9 cellular contexts compared by ENCODE assay signal in genomic region chrX:13733506-13733905, GRCh38. TPM values are rescaled to one million over a fixed set of nuclear protein-coding genes. Genes with fewer than 3 reads are reported as not detected.
DNase-seq lines count a peak whose midpoint lies in the region; ATAC-seq and TF ChIP-seq lines count a peak whose summit lies in the region.
"Had no signal": no experiment of that assay in that cellular context is flagged by ENCODE, and none has a peak within 500 bp of the region (broad histone marks: within the 10 kb centered on the region; RNA-seq: fewer than 3 reads in every experiment).

No MANE protein-coding gene starts in this region.

- no peak overlapping the region for H2AFZ ChIP-seq in Loucy (ENCODE audit: low read length)

- no peaks in the 10 kb centered on the region for H3K9me3 Mint-ChIP-seq in dendritic cell treated with granulocyte-macrophage colony-stimulating factor and Interleukin-4, amounts not matched to agents 40 ng/mL and 50 ng/mL, for 4 days
- peaks cover 12% of the 10 kb centered on the region for H3K9me3 Mint-ChIP-seq in nephron

- H3K36me3 ChIP-seq in BE2C = no peaks in the 10 kb centered on the region
- H3K36me3 ChIP-seq in Loucy (ENCODE audit: insufficient read depth, low read length) = no peaks in the 10 kb centered on the region

- H3K36me3 Mint-ChIP-seq in dendritic cell treated with granulocyte-macrophage colony-stimulating factor and Interleukin-4, amounts not matched to agents 40 ng/mL and 50 ng/mL, for 4 days (ENCODE audit: low read depth) = peaks cover 13% of the 10 kb centered on the region
- peaks cover 26% of the 10 kb centered on the region for H3K36me3 Mint-ChIP-seq in nephron (ENCODE audit: low read depth)

- H3K79me2 ChIP-seq in Loucy (ENCODE audit: insufficient read depth, low read length) = peaks cover 63% of the 10 kb centered on the region

- H3F3A ChIP-seq in Loucy (ENCODE audit: low read depth) = no peaks in the 10 kb centered on the region

- no peak for TF ChIP-seq CTCF in BE2C (IDR thresholded peaks at IDR 0.05; ENCODE audit: low read depth, low read length)
- no peak for TF ChIP-seq CTCF in Loucy (conservative IDR thresholded peaks at IDR 0.05; ENCODE audit: low read length)
- no peak for TF ChIP-seq CTCF in nephron (IDR thresholded peaks at IDR 0.05; ENCODE audit: unreplicated experiment in 3 of 3)

- no peaks in the 10 kb centered on the region for H3K4me1 ChIP-seq in BE2C
- peaks cover 21% of the 10 kb centered on the region for H3K4me1 ChIP-seq in Loucy (ENCODE audit: insufficient read depth, low read length, poor library complexity, severe bottlenecking)

- peaks cover 28% of the 10 kb centered on the region for H3K4me1 Mint-ChIP-seq in dendritic cell treated with granulocyte-macrophage colony-stimulating factor and Interleukin-4, amounts not matched to agents 40 ng/mL and 50 ng/mL, for 4 days (ENCODE audit: low read depth)
- H3K4me1 Mint-ChIP-seq in nephron = peaks cover 29% of the 10 kb centered on the region

- H3K4me3 ChIP-seq in BE2C (ENCODE audit: low read depth, low read length) = peak overlapping the region; percentile 91
- peak overlapping the region; percentile 93 for H3K4me3 ChIP-seq in Loucy (ENCODE audit: low read length, poor library complexity, severe bottlenecking)

- H3K27me3 ChIP-seq in BE2C (no peaks in the 10 kb centered on the region), Loucy (ENCODE audit: insufficient read depth, low read length, poor library complexity, severe bottlenecking) (no peaks in the 10 kb centered on the region)

- no peak for ATAC-seq in GM18858 (IDR thresholded peaks at IDR 0.05; ENCODE audit: unreplicated experiment)
- no peak for ATAC-seq in GM18873 (IDR thresholded peaks at IDR 0.05; ENCODE audit: low FRiP score, unreplicated experiment)

- intact Hi-C loops in dendritic cell treated with granulocyte-macrophage colony-stimulating factor and Interleukin-4, amounts not matched to agents 40 ng/mL and 50 ng/mL, for 4 days (cut with micrococcal nuclease) = loop anchor here (5.0 kb wide), 1 partner anchor 36 kb away; no protein-coding TSS in a partner anchor

- DNase-seq in BE2C (no peak), NCI-H2107 (lab: John Stamatoyannopoulos, UW) (no peak), inferior parietal cortex (ENCODE audit: extremely low spot score) (no peak)
- DNase-seq: SHP77 treated with DMSO at 0.1 percent for 48 hours had no signal

- H3K9ac ChIP-seq in Loucy (ENCODE audit: low read depth, low read length, poor library complexity, severe bottlenecking) = peak overlapping the region; percentile 98

- no peaks in the 10 kb centered on the region for H3K27me3 Mint-ChIP-seq in dendritic cell treated with granulocyte-macrophage colony-stimulating factor and Interleukin-4, amounts not matched to agents 40 ng/mL and 50 ng/mL, for 4 days
- no peaks in the 10 kb centered on the region for H3K27me3 Mint-ChIP-seq in nephron (ENCODE audit: low read depth)

- H3K9me3 ChIP-seq in BE2C (no peaks in the 10 kb centered on the region), Loucy (ENCODE audit: insufficient read depth, low read depth, low read length) (no peaks in the 10 kb centered on the region)

- H3K9me2 ChIP-seq in Loucy (replicated peaks; ENCODE audit: low read depth, low read length) = no peaks in the 10 kb centered on the region

- H3K4me2 ChIP-seq in Loucy (ENCODE audit: low read depth, low read length, poor library complexity, severe bottlenecking) = peak overlapping the region; percentile 90

- H4K20me1 ChIP-seq in Loucy (ENCODE audit: insufficient read depth, low read length, poor library complexity, severe bottlenecking) = peaks cover 12% of the 10 kb centered on the region

- peak overlapping the region; percentile 89 for H3K27ac Mint-ChIP-seq in dendritic cell treated with granulocyte-macrophage colony-stimulating factor and Interleukin-4, amounts not matched to agents 40 ng/mL and 50 ng/mL, for 4 days
- peak overlapping the region; percentile 82 to 98 (median 98) for H3K27ac Mint-ChIP-seq in nephron

- peak overlapping the region; percentile 95 for H3K4me3 Mint-ChIP-seq in dendritic cell treated with granulocyte-macrophage colony-stimulating factor and Interleukin-4, amounts not matched to agents 40 ng/mL and 50 ng/mL, for 4 days
- peak overlapping the region; percentile 98 to 100 (median 100) for H3K4me3 Mint-ChIP-seq in nephron

RNA-seq across cellular contexts. Expression of gene TRAPPC2, which starts 0.9 kb away (rescaled TPM):
- polyA plus RNA-seq in BE2C (2012; ENCODE audit: insufficient read depth, insufficient read length, low read depth) = 10.1 TPM

RNA-seq across cellular contexts. Expression of gene OFD1, which starts 1.0 kb away (rescaled TPM):
- 12.4 TPM for polyA plus RNA-seq in BE2C (2012; ENCODE audit: insufficient read depth, insufficient read length, low read depth)

RNA-seq across cellular contexts. Expression of gene RAB9A, which starts 44.6 kb away (rescaled TPM):
- 25.0 TPM for polyA plus RNA-seq in BE2C (2012; ENCODE audit: insufficient read depth, insufficient read length, low read depth)
